1 cellular context compared by ENCODE assay signal in the genomic region with DNA sequence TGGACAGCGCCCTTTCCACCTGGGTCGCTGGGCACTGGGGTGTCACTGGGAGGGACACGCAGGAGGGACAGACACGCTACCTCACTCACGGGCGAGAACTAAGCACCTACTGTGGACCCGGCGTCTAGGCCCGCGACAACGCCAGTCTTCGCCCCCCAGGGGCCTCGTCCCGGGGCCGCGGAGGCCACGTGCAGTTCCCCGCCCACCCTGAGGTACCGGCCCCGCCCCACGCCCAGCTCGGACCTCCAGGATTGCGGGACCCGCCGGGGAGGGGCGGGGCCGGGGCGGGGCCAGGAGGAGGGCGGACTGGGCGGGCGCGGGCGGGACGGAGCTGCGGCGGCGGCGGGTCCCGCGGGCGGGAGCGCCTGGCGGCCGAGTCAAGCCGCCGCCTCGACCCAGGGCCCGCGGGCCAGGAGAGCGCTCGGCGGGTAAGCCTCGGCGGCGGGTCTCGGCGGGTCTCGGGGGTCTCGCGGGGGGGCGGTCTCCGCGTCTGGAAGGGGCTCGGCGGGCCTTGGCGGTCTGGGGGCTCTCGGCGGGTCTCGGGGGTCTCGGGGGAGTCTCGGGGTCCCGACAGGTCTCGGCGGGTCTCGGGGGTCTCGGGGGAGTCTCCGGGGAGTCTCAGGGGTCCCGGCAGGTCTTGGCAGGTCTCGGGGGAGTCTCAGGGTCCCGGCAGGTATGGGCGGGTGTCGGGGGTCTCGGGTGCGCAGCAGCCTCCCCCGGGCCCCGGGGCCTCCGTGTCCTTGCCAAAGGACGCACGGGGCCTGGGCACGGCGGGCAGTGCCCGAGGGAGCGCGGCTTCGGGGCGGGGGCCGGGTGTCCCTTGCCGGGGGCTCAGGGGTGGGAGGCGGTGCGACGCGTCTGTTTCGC.
A peak's percentile ranks its signal among the peaks of the same experiment; 100 is the strongest.
TF ChIP-seq lines count a peak whose summit lies in the region.

A gene with protein sequence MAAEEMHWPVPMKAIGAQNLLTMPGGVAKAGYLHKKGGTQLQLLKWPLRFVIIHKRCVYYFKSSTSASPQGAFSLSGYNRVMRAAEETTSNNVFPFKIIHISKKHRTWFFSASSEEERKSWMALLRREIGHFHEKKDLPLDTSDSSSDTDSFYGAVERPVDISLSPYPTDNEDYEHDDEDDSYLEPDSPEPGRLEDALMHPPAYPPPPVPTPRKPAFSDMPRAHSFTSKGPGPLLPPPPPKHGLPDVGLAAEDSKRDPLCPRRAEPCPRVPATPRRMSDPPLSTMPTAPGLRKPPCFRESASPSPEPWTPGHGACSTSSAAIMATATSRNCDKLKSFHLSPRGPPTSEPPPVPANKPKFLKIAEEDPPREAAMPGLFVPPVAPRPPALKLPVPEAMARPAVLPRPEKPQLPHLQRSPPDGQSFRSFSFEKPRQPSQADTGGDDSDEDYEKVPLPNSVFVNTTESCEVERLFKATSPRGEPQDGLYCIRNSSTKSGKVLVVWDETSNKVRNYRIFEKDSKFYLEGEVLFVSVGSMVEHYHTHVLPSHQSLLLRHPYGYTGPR (plus strand): TSS at position 375 of the 867 bp plus-strand sequence. CDS start 27,533 bp downstream, outside the sequence.

TF ChIP-seq in HCT116, 20 proteins besides CTCF, POLR2A, EP300 and RAD21:
- no peak for TF ChIP-seq SIN3A (IDR thresholded peaks at IDR 0.05; ENCODE audit: low read depth)
- no peak for TF ChIP-seq SRF (IDR thresholded peaks at IDR 0.05; ENCODE audit: low read depth)
- TF ChIP-seq YY1 (IDR thresholded peaks at IDR 0.05; ENCODE audit: extremely low read depth, insufficient replicate concordance, low read depth, low read length), result no peak
- TF ChIP-seq ELF1 (IDR thresholded peaks at IDR 0.05; ENCODE audit: borderline replicate concordance, low read depth), result no peak
- TF ChIP-seq POLR2AphosphoS5 (IDR thresholded peaks at IDR 0.05; ENCODE audit: low read depth, low read length), result peak; percentile 68
